In the genomic region with DNA sequence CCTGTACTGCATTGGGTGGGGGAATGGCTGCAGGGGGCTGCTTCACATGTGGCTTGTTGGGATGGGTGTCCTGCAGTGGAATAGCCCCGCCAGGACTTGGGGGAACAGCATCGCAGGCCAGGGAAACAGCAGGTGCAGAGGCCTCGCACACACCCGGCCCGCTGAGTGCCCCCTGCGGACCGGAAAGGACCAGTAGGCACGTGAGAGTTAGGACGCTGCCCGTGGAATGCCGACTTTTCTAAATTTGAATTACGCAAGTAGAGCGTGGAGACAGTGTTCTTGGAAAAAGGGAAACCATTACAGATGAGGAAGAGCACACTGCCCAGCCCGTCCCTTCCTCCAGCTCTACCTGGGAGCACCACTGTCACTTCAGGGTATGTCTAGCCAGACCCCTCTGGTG, we compare ENCODE assay signal across 17 cellular contexts. TPM values are rescaled to one million over a fixed set of nuclear protein-coding genes. Genes with fewer than 3 reads are reported as not detected.
DNase-seq lines count a peak whose midpoint lies in the region; ATAC-seq and TF ChIP-seq lines count a peak whose summit lies in the region.
"Had no signal": no experiment of that assay in that cellular context is flagged by ENCODE, and none has a peak within 500 bp of the region (broad histone marks: within the 10 kb centered on the region; RNA-seq: fewer than 3 reads in every experiment).

No MANE protein-coding gene starts in this region.

- no peak overlapping the region for H3K4me2 ChIP-seq in OCI-LY7 (ENCODE audit: low read length)

- peaks cover 59% of the 10 kb centered on the region for H3K36me3 ChIP-seq in OCI-LY7 (ENCODE audit: insufficient read depth, low read length)
- no peaks in the 10 kb centered on the region for H3K36me3 ChIP-seq in right atrium auricular region

- TSS peak; percentile 44 for BruUV-seq in OCI-LY7 (replicated peaks; lab: Mats Ljungman, UMichigan)

- H3K4me1 Mint-ChIP-seq in activated naive CD4-positive, alpha-beta T cell treated with anti-CD3 and anti-CD28 coated beads, Interleukin-2, amount 10 ng/mL, durations not matched to agents 7 days and 5 days: peaks cover 65% of the 10 kb centered on the region
- peaks cover 53% of the 10 kb centered on the region for H3K4me1 Mint-ChIP-seq in activated naive CD4-positive, alpha-beta T cell treated with anti-CD3 and anti-CD28 coated beads for 36 hours (ENCODE audit: low read depth)
- peaks cover 30 to 56% of the 10 kb centered on the region in 2 donors for H3K4me1 Mint-ChIP-seq in stimulated activated naive B cell treated with anti-CD40 and anti-IgM and Interleukin-4, amounts not matched to agents 10 μg/mL and 1 μg/mL and 100 μg/mL, for 72 hours

- H3K9me3 ChIP-seq in OCI-LY7 (ENCODE audit: low read length) (no peaks in the 10 kb centered on the region), right atrium auricular region (no peaks in the 10 kb centered on the region)

- H3K4me3 ChIP-seq in OCI-LY7 (ENCODE audit: low read depth, low read length, poor library complexity, severe bottlenecking) (no peak overlapping the region), right atrium auricular region (no peak overlapping the region)

- H3K9me3 Mint-ChIP-seq in activated naive CD4-positive, alpha-beta T cell treated with anti-CD3 and anti-CD28 coated beads, Interleukin-2, amount 10 ng/mL, durations not matched to agents 7 days and 5 days: no peaks in the 10 kb centered on the region
- H3K9me3 Mint-ChIP-seq in activated naive CD4-positive, alpha-beta T cell treated with anti-CD3 and anti-CD28 coated beads for 36 hours: no peaks in the 10 kb centered on the region
- H3K9me3 Mint-ChIP-seq in stimulated activated naive B cell treated with anti-CD40 and anti-IgM and Interleukin-4, amounts not matched to agents 10 μg/mL and 1 μg/mL and 100 μg/mL, for 72 hours: no peaks in the 10 kb centered on the region
- H3K9me3 Mint-ChIP-seq: memory B cell had no signal

- H3K27me3 ChIP-seq in right atrium auricular region: no peaks in the 10 kb centered on the region

- no peak overlapping the region for H3K27ac ChIP-seq in OCI-LY7 (ENCODE audit: low read depth, low read length, poor library complexity, severe bottlenecking)
- H3K27ac ChIP-seq in right atrium auricular region: peak overlapping the region; percentile 63 to 68
- H3K27ac ChIP-seq: epithelial cell of prostate had no signal

- no peaks in the 10 kb centered on the region; the same call in 1 of the 2 replicates for H4K20me1 ChIP-seq in OCI-LY7 (ENCODE audit: insufficient read depth, low read length)

- POLR2A ChIA-PET in OCI-LY7 (lab: Charles Lee): no interaction called here

- ATAC-seq in stimulated activated naive B cell treated with anti-CD40 and anti-IgM and Interleukin-4, amounts not matched to agents 10 μg/mL and 1 μg/mL and 100 μg/mL, for 72 hours (replicated peaks): no peak
- ATAC-seq in HG03139 (IDR thresholded peaks at IDR 0.05; ENCODE audit: unreplicated experiment) (no peak), GM19023 (IDR thresholded peaks at IDR 0.05; ENCODE audit: unreplicated experiment) (no peak), HG03457 (IDR thresholded peaks at IDR 0.05; ENCODE audit: unreplicated experiment) (no peak)

- no peaks in the 10 kb centered on the region for H3K27me3 Mint-ChIP-seq in activated naive CD4-positive, alpha-beta T cell treated with anti-CD3 and anti-CD28 coated beads, Interleukin-2, amount 10 ng/mL, durations not matched to agents 7 days and 5 days
- no peaks in the 10 kb centered on the region for H3K27me3 Mint-ChIP-seq in activated naive CD4-positive, alpha-beta T cell treated with anti-CD3 and anti-CD28 coated beads for 36 hours (ENCODE audit: low read depth)
- H3K27me3 Mint-ChIP-seq in stimulated activated naive B cell treated with anti-CD40 and anti-IgM and Interleukin-4, amounts not matched to agents 10 μg/mL and 1 μg/mL and 100 μg/mL, for 72 hours: no peaks in the 10 kb centered on the region
- H3K27me3 Mint-ChIP-seq: memory B cell had no signal

- no peak overlapping the region for H2AFZ ChIP-seq in OCI-LY7 (ENCODE audit: low read length)

- DNase-seq in activated naive CD4-positive, alpha-beta T cell treated with anti-CD3 and anti-CD28 coated beads, Interleukin-2, amount 10 ng/mL, durations not matched to agents 7 days and 5 days: no peak
- DNase-seq in activated naive CD4-positive, alpha-beta T cell treated with anti-CD3 and anti-CD28 coated beads for 36 hours: no peak
- DNase-seq in OCI-LY7 (ENCODE audit: low spot score): no peak
- DNase-seq in right atrium auricular region (ENCODE audit: low spot score): no peak
- DNase-seq in stimulated activated naive B cell treated with anti-CD40 and anti-IgM and Interleukin-4, amounts not matched to agents 10 μg/mL and 1 μg/mL and 100 μg/mL, for 72 hours: no peak
- DNase-seq: activated CD4-positive, alpha-beta T cell treated with anti-CD3 and anti-CD28 coated beads for 48 hours; HCEC 1CT; NCI-H1092; NCI-H2171; NK-92 treated with Interleukin-12 subunit alpha and Interleukin-12 subunit beta, amount 100 ng/mL, for 24 hours; stimulated activated CD4-positive, alpha-beta T cell treated with anti-CD3 and anti-CD28 coated beads, Interleukin-2, amount 100 ng/mL, for 24 hours; T-helper 9 cell had no signal

- peaks cover 32% of the 10 kb centered on the region for H3K36me3 Mint-ChIP-seq in activated naive CD4-positive, alpha-beta T cell treated with anti-CD3 and anti-CD28 coated beads, Interleukin-2, amount 10 ng/mL, durations not matched to agents 7 days and 5 days
- H3K36me3 Mint-ChIP-seq in activated naive CD4-positive, alpha-beta T cell treated with anti-CD3 and anti-CD28 coated beads for 36 hours (ENCODE audit: low read depth): peaks cover 7% of the 10 kb centered on the region
- peaks cover 16 to 20% of the 10 kb centered on the region in 2 donors for H3K36me3 Mint-ChIP-seq in stimulated activated naive B cell treated with anti-CD40 and anti-IgM and Interleukin-4, amounts not matched to agents 10 μg/mL and 1 μg/mL and 100 μg/mL, for 72 hours

- H3K27ac Mint-ChIP-seq in activated naive CD4-positive, alpha-beta T cell treated with anti-CD3 and anti-CD28 coated beads, Interleukin-2, amount 10 ng/mL, durations not matched to agents 7 days and 5 days: peak overlapping the region; percentile 46
- H3K27ac Mint-ChIP-seq in activated naive CD4-positive, alpha-beta T cell treated with anti-CD3 and anti-CD28 coated beads for 36 hours: no peak overlapping the region
- H3K27ac Mint-ChIP-seq in stimulated activated naive B cell treated with anti-CD40 and anti-IgM and Interleukin-4, amounts not matched to agents 10 μg/mL and 1 μg/mL and 100 μg/mL, for 72 hours: peak overlapping the region; percentile 9

- H3K4me3 Mint-ChIP-seq in activated naive CD4-positive, alpha-beta T cell treated with anti-CD3 and anti-CD28 coated beads, Interleukin-2, amount 10 ng/mL, durations not matched to agents 7 days and 5 days: no peak overlapping the region
- H3K4me3 Mint-ChIP-seq in activated naive CD4-positive, alpha-beta T cell treated with anti-CD3 and anti-CD28 coated beads for 36 hours: no peak overlapping the region
- no peak overlapping the region for H3K4me3 Mint-ChIP-seq in stimulated activated naive B cell treated with anti-CD40 and anti-IgM and Interleukin-4, amounts not matched to agents 10 μg/mL and 1 μg/mL and 100 μg/mL, for 72 hours
- H3K4me3 Mint-ChIP-seq: memory B cell had no signal

- CTCF ChIA-PET in activated naive CD4-positive, alpha-beta T cell treated with anti-CD3 and anti-CD28 coated beads, Interleukin-2, amount 10 ng/mL, durations not matched to agents 7 days and 5 days (lab: Charles Lee): no interaction called here
- CTCF ChIA-PET in activated naive CD4-positive, alpha-beta T cell treated with anti-CD3 and anti-CD28 coated beads for 36 hours (lab: Charles Lee): no interaction called here
- CTCF ChIA-PET in OCI-LY7 (lab: Charles Lee; ENCODE audit: unreplicated experiment): no interaction called here

- H3K79me2 ChIP-seq in OCI-LY7 (ENCODE audit: insufficient read depth, low read depth, low read length): peaks cover 99% of the 10 kb centered on the region

- H3K9me2 ChIP-seq in OCI-LY7 (ENCODE audit: insufficient read depth, low read length): no peaks in the 10 kb centered on the region

- H3K4me1 ChIP-seq in OCI-LY7 (ENCODE audit: insufficient read depth, low read length, poor library complexity, severe bottlenecking) (peaks cover 32% of the 10 kb centered on the region), right atrium auricular region (peaks cover 0 to 76% of the 10 kb centered on the region in 2 donors)

- no peak for TF ChIP-seq CTCF in OCI-LY7 (conservative IDR thresholded peaks at IDR 0.05; ENCODE audit: low read length)
- TF ChIP-seq CTCF in right atrium auricular region (IDR thresholded peaks at IDR 0.05): no peak

- intact Hi-C loops in activated naive CD4-positive, alpha-beta T cell treated with anti-CD3 and anti-CD28 coated beads for 36 hours (cut with micrococcal nuclease): no loop called here
- intact Hi-C loops in OCI-LY7 (cut with micrococcal nuclease; ENCODE audit: unreplicated experiment): no loop called here

RNA-seq across cellular contexts. Expression of a gene that starts 11.5 kb away (rescaled TPM):
- 100 to 1,000 TPM; 144 to 148 TPM for total RNA-seq in activated naive CD4-positive, alpha-beta T cell treated with anti-CD3 and anti-CD28 coated beads for 36 hours
- 108 and 139 TPM in 2 replicates for total RNA-seq in OCI-LY7 (2014; rRNA removed; shearing (Covaris generic))
- 165 and 180 TPM in 2 replicates for total RNA-seq in OCI-LY7 (2022)
- total RNA-seq in right atrium auricular region: 100 to 1,000 TPM; 111 to 144 TPM

RNA-seq across cellular contexts. Expression of a gene that starts 28.2 kb away (rescaled TPM):
- 10 to 100 TPM; 48.9 to 51.3 TPM for total RNA-seq in activated naive CD4-positive, alpha-beta T cell treated with anti-CD3 and anti-CD28 coated beads for 36 hours
- total RNA-seq in OCI-LY7 (2014; rRNA removed; shearing (Covaris generic)): 30.8 and 39.8 TPM in 2 replicates
- total RNA-seq in OCI-LY7 (2022): 42.5 and 59.7 TPM in 2 replicates
- total RNA-seq in right atrium auricular region: 10 to 100 TPM; 15.2 to 15.8 TPM
